1 cellular context compared by ENCODE assay signal in genomic region chr12:76379261-76379660, GRCh38.
TF ChIP-seq lines count a peak whose summit lies in the region.

No MANE protein-coding gene starts in this region.

TF ChIP-seq in K562, 482 proteins besides CTCF, POLR2A, EP300 and RAD21 (continued from another document):
- peak; percentile 43 for TF ChIP-seq HMBOX1 (IDR thresholded peaks at IDR 0.05)
- peak; percentile 71 for TF ChIP-seq MAFG (tag; conservative IDR thresholded peaks at IDR 0.05)
- peak; percentile 61 for TF ChIP-seq ZNF316 (IDR thresholded peaks at IDR 0.05)
- TF ChIP-seq ZNF449 (CRISPR knock-in tag; IDR thresholded peaks at IDR 0.05), result no peak
- no peak for TF ChIP-seq CREM (IDR thresholded peaks at IDR 0.05; ENCODE audit: low read depth)
- no peak for TF ChIP-seq RERE (CRISPR knock-in tag; IDR thresholded peaks at IDR 0.05; ENCODE audit: borderline replicate concordance)
- TF ChIP-seq SMARCA4 (IDR thresholded peaks at IDR 0.05), result 0 out of 2 replicates have a peak, but pooled peaks have one; percentile 32
- no peak for TF ChIP-seq ZNF165 (CRISPR knock-in tag; IDR thresholded peaks at IDR 0.05; ENCODE audit: borderline replicate concordance)
- TF ChIP-seq MAFF (IDR thresholded peaks at IDR 0.05; ENCODE audit: low read length), result peak; percentile 48
